ENCODE assay signal across 1 cellular context in the genomic region with DNA sequence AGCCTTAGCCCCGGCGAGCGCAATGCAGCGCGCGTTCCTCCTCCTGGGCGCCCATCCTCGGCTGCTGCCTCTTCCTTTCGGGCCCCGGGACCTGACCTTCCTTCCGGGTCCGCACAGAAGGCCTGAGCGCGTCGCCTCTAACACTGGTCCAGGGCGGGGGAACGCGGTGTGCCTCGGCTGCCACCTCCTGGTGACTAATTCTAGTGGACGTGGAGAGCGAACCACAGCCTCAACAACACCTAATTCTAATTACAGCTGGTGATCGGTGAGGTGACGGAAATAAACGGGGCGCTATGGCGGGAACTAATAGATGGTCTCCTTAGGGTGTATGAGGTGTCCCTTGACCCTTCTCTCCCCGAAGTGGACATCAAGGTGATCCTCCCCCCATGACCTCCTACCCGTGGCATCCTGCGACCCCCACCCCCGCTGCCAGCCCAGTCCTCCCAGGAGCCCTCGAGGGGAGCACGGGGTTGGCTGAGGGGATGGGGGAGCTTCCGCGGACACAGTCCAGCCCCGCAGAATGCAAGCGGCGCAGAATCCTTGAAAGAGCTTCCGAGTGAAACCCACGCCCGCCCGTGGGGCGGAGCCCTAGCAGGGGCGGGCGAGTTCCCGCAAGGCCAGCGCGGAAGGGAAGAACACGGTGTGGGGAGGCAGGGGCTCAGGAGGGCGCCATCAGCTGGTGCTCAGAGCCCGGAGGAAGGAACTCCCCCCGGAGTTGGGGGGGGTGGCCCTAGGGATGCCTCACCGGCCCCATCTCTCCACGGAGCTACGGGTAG.
TF ChIP-seq lines count a peak whose summit lies in the region.

No MANE protein-coding gene starts in this region.

TF ChIP-seq in HEK293, 187 proteins besides CTCF, POLR2A, EP300 and RAD21 (continued from another document and continues in another):
- TF ChIP-seq, protein P1, sequence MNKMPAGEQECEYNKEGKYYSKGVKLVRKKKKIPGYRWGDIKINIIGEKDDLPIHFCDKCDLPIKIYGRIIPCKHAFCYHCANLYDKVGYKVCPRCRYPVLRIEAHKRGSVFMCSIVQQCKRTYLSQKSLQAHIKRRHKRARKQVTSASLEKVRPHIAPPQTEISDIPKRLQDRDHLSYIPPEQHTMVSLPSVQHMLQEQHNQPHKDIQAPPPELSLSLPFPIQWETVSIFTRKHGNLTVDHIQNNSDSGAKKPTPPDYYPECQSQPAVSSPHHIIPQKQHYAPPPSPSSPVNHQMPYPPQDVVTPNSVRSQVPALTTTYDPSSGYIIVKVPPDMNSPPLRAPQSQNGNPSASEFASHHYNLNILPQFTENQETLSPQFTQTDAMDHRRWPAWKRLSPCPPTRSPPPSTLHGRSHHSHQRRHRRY (tag by site-specific recombination; IDR thresholded peaks at IDR 0.05) = no peak
- TF ChIP-seq, protein P2, sequence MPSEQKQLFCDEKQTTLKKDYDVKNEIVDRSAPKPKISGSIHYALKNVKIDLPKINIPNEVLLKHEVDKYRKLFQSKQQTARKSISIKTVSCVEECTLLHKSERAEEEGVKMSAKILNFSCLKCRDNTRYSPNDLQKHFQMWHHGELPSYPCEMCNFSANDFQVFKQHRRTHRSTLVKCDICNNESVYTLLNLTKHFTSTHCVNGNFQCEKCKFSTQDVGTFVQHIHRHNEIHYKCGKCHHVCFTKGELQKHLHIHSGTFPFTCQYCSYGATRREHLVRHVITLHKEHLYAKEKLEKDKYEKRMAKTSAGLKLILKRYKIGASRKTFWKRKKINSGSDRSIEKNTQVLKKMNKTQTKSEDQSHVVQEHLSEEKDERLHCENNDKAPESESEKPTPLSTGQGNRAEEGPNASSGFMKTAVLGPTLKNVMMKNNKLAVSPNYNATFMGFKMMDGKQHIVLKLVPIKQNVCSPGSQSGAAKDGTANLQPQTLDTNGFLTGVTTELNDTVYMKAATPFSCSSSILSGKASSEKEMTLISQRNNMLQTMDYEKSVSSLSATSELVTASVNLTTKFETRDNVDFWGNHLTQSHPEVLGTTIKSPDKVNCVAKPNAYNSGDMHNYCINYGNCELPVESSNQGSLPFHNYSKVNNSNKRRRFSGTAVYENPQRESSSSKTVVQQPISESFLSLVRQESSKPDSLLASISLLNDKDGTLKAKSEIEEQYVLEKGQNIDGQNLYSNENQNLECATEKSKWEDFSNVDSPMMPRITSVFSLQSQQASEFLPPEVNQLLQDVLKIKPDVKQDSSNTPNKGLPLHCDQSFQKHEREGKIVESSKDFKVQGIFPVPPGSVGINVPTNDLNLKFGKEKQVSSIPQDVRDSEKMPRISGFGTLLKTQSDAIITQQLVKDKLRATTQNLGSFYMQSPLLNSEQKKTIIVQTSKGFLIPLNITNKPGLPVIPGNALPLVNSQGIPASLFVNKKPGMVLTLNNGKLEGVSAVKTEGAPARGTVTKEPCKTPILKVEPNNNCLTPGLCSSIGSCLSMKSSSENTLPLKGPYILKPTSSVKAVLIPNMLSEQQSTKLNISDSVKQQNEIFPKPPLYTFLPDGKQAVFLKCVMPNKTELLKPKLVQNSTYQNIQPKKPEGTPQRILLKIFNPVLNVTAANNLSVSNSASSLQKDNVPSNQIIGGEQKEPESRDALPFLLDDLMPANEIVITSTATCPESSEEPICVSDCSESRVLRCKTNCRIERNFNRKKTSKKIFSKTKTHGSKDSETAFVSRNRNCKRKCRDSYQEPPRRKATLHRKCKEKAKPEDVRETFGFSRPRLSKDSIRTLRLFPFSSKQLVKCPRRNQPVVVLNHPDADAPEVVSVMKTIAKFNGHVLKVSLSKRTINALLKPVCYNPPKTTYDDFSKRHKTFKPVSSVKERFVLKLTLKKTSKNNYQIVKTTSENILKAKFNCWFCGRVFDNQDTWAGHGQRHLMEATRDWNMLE (tag by site-specific recombination; conservative IDR thresholded peaks at IDR 0.05; ENCODE audit: low read depth) = no peak
- TF ChIP-seq ZNF621 (tag by site-specific recombination; IDR thresholded peaks at IDR 0.05) = no peak
- TF ChIP-seq MZF1 (tag by site-specific recombination; IDR thresholded peaks at IDR 0.05; ENCODE audit: borderline replicate concordance) = no peak
- TF ChIP-seq, protein P3, sequence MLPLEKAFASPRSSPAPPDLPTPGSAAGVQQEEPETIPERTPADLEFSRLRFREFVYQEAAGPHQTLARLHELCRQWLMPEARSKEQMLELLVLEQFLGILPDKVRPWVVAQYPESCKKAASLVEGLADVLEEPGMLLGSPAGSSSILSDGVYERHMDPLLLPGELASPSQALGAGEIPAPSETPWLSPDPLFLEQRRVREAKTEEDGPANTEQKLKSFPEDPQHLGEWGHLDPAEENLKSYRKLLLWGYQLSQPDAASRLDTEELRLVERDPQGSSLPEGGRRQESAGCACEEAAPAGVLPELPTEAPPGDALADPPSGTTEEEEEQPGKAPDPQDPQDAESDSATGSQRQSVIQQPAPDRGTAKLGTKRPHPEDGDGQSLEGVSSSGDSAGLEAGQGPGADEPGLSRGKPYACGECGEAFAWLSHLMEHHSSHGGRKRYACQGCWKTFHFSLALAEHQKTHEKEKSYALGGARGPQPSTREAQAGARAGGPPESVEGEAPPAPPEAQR (tag by site-specific recombination; IDR thresholded peaks at IDR 0.05) = no peak
- TF ChIP-seq ZNF140 (tag by site-specific recombination; IDR thresholded peaks at IDR 0.05) = no peak
- TF ChIP-seq ZSCAN23 (tag by site-specific recombination; IDR thresholded peaks at IDR 0.05) = no peak
- TF ChIP-seq MEIS1 (CRISPR knock-in tag; IDR thresholded peaks at IDR 0.05; ENCODE audit: borderline replicate concordance) = no peak
- TF ChIP-seq, protein P4, sequence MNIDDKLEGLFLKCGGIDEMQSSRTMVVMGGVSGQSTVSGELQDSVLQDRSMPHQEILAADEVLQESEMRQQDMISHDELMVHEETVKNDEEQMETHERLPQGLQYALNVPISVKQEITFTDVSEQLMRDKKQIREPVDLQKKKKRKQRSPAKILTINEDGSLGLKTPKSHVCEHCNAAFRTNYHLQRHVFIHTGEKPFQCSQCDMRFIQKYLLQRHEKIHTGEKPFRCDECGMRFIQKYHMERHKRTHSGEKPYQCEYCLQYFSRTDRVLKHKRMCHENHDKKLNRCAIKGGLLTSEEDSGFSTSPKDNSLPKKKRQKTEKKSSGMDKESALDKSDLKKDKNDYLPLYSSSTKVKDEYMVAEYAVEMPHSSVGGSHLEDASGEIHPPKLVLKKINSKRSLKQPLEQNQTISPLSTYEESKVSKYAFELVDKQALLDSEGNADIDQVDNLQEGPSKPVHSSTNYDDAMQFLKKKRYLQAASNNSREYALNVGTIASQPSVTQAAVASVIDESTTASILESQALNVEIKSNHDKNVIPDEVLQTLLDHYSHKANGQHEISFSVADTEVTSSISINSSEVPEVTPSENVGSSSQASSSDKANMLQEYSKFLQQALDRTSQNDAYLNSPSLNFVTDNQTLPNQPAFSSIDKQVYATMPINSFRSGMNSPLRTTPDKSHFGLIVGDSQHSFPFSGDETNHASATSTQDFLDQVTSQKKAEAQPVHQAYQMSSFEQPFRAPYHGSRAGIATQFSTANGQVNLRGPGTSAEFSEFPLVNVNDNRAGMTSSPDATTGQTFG (tag by site-specific recombination; IDR thresholded peaks at IDR 0.05; ENCODE audit: borderline replicate concordance) = no peak
- TF ChIP-seq ZNF174 (tag by site-specific recombination; IDR thresholded peaks at IDR 0.05) = no peak
- TF ChIP-seq ZNF654 (tag by site-specific recombination; IDR thresholded peaks at IDR 0.05; ENCODE audit: low read depth) = peak; percentile 45
- TF ChIP-seq ZNF626 (tag by site-specific recombination; IDR thresholded peaks at IDR 0.05) = no peak
- TF ChIP-seq, protein P5, sequence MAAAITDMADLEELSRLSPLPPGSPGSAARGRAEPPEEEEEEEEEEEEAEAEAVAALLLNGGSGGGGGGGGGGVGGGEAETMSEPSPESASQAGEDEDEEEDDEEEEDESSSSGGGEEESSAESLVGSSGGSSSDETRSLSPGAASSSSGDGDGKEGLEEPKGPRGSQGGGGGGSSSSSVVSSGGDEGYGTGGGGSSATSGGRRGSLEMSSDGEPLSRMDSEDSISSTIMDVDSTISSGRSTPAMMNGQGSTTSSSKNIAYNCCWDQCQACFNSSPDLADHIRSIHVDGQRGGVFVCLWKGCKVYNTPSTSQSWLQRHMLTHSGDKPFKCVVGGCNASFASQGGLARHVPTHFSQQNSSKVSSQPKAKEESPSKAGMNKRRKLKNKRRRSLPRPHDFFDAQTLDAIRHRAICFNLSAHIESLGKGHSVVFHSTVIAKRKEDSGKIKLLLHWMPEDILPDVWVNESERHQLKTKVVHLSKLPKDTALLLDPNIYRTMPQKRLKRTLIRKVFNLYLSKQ (tag by site-specific recombination; IDR thresholded peaks at IDR 0.05; ENCODE audit: borderline replicate concordance) = no peak
- no peak for TF ChIP-seq ZSCAN16 (tag by site-specific recombination; IDR thresholded peaks at IDR 0.05)
- TF ChIP-seq, protein P6, sequence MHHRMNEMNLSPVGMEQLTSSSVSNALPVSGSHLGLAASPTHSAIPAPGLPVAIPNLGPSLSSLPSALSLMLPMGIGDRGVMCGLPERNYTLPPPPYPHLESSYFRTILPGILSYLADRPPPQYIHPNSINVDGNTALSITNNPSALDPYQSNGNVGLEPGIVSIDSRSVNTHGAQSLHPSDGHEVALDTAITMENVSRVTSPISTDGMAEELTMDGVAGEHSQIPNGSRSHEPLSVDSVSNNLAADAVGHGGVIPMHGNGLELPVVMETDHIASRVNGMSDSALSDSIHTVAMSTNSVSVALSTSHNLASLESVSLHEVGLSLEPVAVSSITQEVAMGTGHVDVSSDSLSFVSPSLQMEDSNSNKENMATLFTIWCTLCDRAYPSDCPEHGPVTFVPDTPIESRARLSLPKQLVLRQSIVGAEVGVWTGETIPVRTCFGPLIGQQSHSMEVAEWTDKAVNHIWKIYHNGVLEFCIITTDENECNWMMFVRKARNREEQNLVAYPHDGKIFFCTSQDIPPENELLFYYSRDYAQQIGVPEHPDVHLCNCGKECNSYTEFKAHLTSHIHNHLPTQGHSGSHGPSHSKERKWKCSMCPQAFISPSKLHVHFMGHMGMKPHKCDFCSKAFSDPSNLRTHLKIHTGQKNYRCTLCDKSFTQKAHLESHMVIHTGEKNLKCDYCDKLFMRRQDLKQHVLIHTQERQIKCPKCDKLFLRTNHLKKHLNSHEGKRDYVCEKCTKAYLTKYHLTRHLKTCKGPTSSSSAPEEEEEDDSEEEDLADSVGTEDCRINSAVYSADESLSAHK (tag by site-specific recombination; IDR thresholded peaks at IDR 0.05) = no peak
- no peak for TF ChIP-seq ZNF707 (tag by site-specific recombination; IDR thresholded peaks at IDR 0.05)
- no peak for TF ChIP-seq ZBTB48 (tag by site-specific recombination; IDR thresholded peaks at IDR 0.05)
- no peak for TF ChIP-seq ZNF830 (tag by site-specific recombination; IDR thresholded peaks at IDR 0.05; ENCODE audit: low read depth)
- TF ChIP-seq, protein P7, sequence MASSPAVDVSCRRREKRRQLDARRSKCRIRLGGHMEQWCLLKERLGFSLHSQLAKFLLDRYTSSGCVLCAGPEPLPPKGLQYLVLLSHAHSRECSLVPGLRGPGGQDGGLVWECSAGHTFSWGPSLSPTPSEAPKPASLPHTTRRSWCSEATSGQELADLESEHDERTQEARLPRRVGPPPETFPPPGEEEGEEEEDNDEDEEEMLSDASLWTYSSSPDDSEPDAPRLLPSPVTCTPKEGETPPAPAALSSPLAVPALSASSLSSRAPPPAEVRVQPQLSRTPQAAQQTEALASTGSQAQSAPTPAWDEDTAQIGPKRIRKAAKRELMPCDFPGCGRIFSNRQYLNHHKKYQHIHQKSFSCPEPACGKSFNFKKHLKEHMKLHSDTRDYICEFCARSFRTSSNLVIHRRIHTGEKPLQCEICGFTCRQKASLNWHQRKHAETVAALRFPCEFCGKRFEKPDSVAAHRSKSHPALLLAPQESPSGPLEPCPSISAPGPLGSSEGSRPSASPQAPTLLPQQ (tag by site-specific recombination; IDR thresholded peaks at IDR 0.05) = no peak
- TF ChIP-seq, protein P8, sequence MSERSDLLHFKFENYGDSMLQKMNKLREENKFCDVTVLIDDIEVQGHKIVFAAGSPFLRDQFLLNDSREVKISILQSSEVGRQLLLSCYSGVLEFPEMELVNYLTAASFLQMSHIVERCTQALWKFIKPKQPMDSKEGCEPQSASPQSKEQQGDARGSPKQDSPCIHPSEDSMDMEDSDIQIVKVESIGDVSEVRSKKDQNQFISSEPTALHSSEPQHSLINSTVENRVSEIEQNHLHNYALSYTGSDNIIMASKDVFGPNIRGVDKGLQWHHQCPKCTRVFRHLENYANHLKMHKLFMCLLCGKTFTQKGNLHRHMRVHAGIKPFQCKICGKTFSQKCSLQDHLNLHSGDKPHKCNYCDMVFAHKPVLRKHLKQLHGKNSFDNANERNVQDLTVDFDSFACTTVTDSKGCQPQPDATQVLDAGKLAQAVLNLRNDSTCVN (tag by site-specific recombination; optimal IDR thresholded peaks at IDR 0.05) = peak; percentile 31
- TF ChIP-seq ZBTB8A (tag by site-specific recombination; IDR thresholded peaks at IDR 0.05) = no peak
- TF ChIP-seq, protein P9, sequence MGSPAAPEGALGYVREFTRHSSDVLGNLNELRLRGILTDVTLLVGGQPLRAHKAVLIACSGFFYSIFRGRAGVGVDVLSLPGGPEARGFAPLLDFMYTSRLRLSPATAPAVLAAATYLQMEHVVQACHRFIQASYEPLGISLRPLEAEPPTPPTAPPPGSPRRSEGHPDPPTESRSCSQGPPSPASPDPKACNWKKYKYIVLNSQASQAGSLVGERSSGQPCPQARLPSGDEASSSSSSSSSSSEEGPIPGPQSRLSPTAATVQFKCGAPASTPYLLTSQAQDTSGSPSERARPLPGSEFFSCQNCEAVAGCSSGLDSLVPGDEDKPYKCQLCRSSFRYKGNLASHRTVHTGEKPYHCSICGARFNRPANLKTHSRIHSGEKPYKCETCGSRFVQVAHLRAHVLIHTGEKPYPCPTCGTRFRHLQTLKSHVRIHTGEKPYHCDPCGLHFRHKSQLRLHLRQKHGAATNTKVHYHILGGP (tag by site-specific recombination; IDR thresholded peaks at IDR 0.05) = no peak
- TF ChIP-seq, protein P10, sequence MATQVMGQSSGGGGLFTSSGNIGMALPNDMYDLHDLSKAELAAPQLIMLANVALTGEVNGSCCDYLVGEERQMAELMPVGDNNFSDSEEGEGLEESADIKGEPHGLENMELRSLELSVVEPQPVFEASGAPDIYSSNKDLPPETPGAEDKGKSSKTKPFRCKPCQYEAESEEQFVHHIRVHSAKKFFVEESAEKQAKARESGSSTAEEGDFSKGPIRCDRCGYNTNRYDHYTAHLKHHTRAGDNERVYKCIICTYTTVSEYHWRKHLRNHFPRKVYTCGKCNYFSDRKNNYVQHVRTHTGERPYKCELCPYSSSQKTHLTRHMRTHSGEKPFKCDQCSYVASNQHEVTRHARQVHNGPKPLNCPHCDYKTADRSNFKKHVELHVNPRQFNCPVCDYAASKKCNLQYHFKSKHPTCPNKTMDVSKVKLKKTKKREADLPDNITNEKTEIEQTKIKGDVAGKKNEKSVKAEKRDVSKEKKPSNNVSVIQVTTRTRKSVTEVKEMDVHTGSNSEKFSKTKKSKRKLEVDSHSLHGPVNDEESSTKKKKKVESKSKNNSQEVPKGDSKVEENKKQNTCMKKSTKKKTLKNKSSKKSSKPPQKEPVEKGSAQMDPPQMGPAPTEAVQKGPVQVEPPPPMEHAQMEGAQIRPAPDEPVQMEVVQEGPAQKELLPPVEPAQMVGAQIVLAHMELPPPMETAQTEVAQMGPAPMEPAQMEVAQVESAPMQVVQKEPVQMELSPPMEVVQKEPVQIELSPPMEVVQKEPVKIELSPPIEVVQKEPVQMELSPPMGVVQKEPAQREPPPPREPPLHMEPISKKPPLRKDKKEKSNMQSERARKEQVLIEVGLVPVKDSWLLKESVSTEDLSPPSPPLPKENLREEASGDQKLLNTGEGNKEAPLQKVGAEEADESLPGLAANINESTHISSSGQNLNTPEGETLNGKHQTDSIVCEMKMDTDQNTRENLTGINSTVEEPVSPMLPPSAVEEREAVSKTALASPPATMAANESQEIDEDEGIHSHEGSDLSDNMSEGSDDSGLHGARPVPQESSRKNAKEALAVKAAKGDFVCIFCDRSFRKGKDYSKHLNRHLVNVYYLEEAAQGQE (tag by site-specific recombination; IDR thresholded peaks at IDR 0.05) = no peak
